ENCODE assay signal across 15 cellular contexts in the genomic region with DNA sequence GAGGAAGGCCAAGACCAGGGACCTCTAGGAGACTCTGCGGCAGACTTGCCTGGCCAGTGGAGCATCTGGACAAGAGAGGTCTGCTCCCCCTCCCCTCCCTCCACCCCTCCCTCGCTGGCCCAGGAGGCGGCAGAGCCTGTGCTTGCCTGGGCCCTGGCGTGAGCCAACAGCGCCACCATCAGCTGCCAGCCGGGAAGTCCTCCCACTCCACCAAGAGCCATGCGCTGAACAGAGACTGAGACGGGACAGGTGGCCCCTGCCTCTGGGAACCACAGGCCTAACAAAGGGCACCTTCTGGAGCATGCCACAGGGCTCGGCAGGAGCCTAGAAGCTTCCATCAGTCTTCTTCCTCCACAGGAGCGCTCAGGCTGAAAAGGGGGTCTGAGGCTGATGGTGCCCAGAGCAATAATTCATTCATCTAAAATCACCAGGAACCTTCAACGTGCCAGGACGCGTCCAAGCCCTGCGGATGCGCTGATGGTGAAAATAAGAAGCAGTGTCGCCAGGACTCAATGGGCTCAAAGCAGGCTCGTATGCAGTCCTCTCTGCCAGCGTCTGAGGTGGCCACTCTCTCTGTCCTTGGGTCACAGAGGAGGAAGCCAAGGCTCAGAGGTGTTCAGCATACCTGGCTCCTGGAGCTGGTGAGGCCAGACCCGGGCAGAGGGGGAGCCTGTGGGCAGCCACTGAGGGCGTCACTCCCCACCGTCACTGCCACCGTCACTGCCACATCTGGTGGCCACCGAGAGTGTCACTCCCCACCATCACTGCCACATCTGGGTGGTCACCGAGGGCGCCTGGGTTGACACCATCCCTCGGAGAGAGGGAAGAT.
DNase-seq lines count a peak whose midpoint lies in the region; ATAC-seq and TF ChIP-seq lines count a peak whose summit lies in the region.
"Had no signal": no experiment of that assay in that cellular context is flagged by ENCODE, and none has a peak within 500 bp of the region (broad histone marks: within the 10 kb centered on the region; RNA-seq: fewer than 3 reads in every experiment).

No MANE protein-coding gene starts in this region.

- H3K27ac Mint-ChIP-seq in glutamatergic neuron (ENCODE audit: unreplicated experiment): no peak overlapping the region
- H3K27ac Mint-ChIP-seq: activated T-helper 2 cell treated with anti-CD3 and anti-CD28 coated beads, Interferon-gamma antibody, Interleukin-2, Interleukin-4, amounts not matched to agents 10 μg/mL and 5 μg/mL and 100 μg/mL, durations not matched to agents 14 hours and 24 hours and 36 hours; mesothelial cell of epicardium had no signal

- H3K27me3 Mint-ChIP-seq in glutamatergic neuron (ENCODE audit: unreplicated experiment): peaks cover 7% of the 10 kb centered on the region

- no peaks in the 10 kb centered on the region for H3K4me1 Mint-ChIP-seq in glutamatergic neuron (ENCODE audit: low read depth, unreplicated experiment)
- H3K4me1 Mint-ChIP-seq: mesothelial cell of epicardium had no signal

- no peak for TF ChIP-seq POLR2A in gastrocnemius medialis (IDR thresholded peaks at IDR 0.05)

- no peaks in the 10 kb centered on the region for H3K9me3 ChIP-seq in gastrocnemius medialis
- H3K9me3 ChIP-seq: prostate gland had no signal

- H3K9me3 Mint-ChIP-seq in glutamatergic neuron (ENCODE audit: unreplicated experiment): peaks cover 8% of the 10 kb centered on the region
- H3K9me3 Mint-ChIP-seq: activated T-helper 2 cell treated with anti-CD3 and anti-CD28 coated beads, Interferon-gamma antibody, Interleukin-2, Interleukin-4, amounts not matched to agents 10 μg/mL and 5 μg/mL and 100 μg/mL, durations not matched to agents 14 hours and 24 hours and 36 hours had no signal

- H3K27ac ChIP-seq in 22Rv1 (no peak overlapping the region), gastrocnemius medialis (no peak overlapping the region)
- H3K27ac ChIP-seq: C4-2B, prostate gland had no signal

- DNase-seq in NCI-H2196 treated with DMSO at 0.1 percent for 48 hours (lab: John Stamatoyannopoulos, UW; ENCODE audit: unreplicated experiment) (peak; percentile 47), glutamatergic neuron (peak; percentile 82), gastrocnemius medialis (no peak)
- no peak for DNase-seq in activated CD4-positive, alpha-beta T cell treated with anti-CD3 and anti-CD28 coated beads for 1 hour
- DNase-seq: GOT3; SIG-M5; stimulated activated naive CD8-positive, alpha-beta T cell treated with anti-CD3 and anti-CD28 coated beads, Interleukin-15, Interleukin-2, amounts not matched to agents 100 U/mL and 50 U/mL, for 24 hours had no signal

- ATAC-seq in gastrocnemius medialis (no peak), HG03439 (IDR thresholded peaks at IDR 0.05; ENCODE audit: unreplicated experiment) (no peak)
- no peak for ATAC-seq in activated CD4-positive, CD25-positive, alpha-beta regulatory T cell treated with anti-CD3 and anti-CD28 coated beads, Interleukin-2, amount 50 U/mL, for 24 hours
- ATAC-seq: stimulated activated naive CD8-positive, alpha-beta T cell treated with anti-CD3 and anti-CD28 coated beads, Interleukin-15, Interleukin-2, amounts not matched to agents 100 U/mL and 50 U/mL, for 24 hours had no signal

- no peak overlapping the region for H3K4me3 Mint-ChIP-seq in glutamatergic neuron (ENCODE audit: unreplicated experiment)
- H3K4me3 Mint-ChIP-seq: mesothelial cell of epicardium had no signal

- intact Hi-C loops in gastrocnemius medialis (cut with DNase I; ENCODE audit: low total_unique reads): no loop called here

- H3K27me3 ChIP-seq in gastrocnemius medialis: peaks cover 0 to 15% (median 0%) of the 10 kb centered on the region in 3 donors

- no peaks in the 10 kb centered on the region for H3K4me1 ChIP-seq in gastrocnemius medialis
- H3K4me1 ChIP-seq: prostate gland had no signal

- in situ Hi-C loops in gastrocnemius medialis (cut with MboI; ENCODE audit: low sequenced_read_pairs in 4 of 4): no loop called here

- H3K36me3 Mint-ChIP-seq in glutamatergic neuron (ENCODE audit: unreplicated experiment): peaks cover 7% of the 10 kb centered on the region
- H3K36me3 Mint-ChIP-seq: mesothelial cell of epicardium had no signal

- no peak overlapping the region for H3K4me3 ChIP-seq in gastrocnemius medialis
- H3K4me3 ChIP-seq: prostate gland had no signal

- TF ChIP-seq CTCF in 22Rv1 (IDR thresholded peaks at IDR 0.05): peak; percentile 41
- TF ChIP-seq CTCF in GM12872 (IDR thresholded peaks at IDR 0.05; ENCODE audit: insufficient read depth, low read depth, low read length): peak; percentile 15; the same call in 1 of the 3 replicates
- peak; percentile 40 for TF ChIP-seq CTCF in glutamatergic neuron (IDR thresholded peaks at IDR 0.05; ENCODE audit: partially characterized antibody, unreplicated experiment)
- TF ChIP-seq CTCF in gastrocnemius medialis (IDR thresholded peaks at IDR 0.05 in 4 of 5, conservative IDR thresholded peaks at IDR 0.05 in 1 of 5): no peak

- H3K36me3 ChIP-seq in gastrocnemius medialis: no peaks in the 10 kb centered on the region
- H3K36me3 ChIP-seq: prostate gland had no signal

Comparison
In these comparisons a context has a peak if more than half of its experiments do, and no peak if none do; other contexts are left out.
1. CTCF ChIP-seq: peak in 22Rv1 (single experiment), GM12872 (single experiment) and glutamatergic neuron (single experiment); none in gastrocnemius medialis (0 of 5).
2. DNase-seq: peak in NCI-H2196 treated with DMSO at 0.1 percent for 48 hours (single experiment) and glutamatergic neuron (single experiment); none in gastrocnemius medialis (0 of 2) and activated CD4-positive, alpha-beta T cell treated with anti-CD3 and anti-CD28 coated beads for 1 hour (single experiment).